ENCODE assay signal across 1 cellular context in genomic region chr3:186815490-186815889, GRCh38.
TF ChIP-seq lines count a peak whose summit lies in the region.

No MANE protein-coding gene starts in this region.

TF ChIP-seq in HepG2, 621 proteins besides CTCF, POLR2A, EP300 and RAD21:
- no peak for TF ChIP-seq RAD51 (IDR thresholded peaks at IDR 0.05; ENCODE audit: borderline replicate concordance)
- TF ChIP-seq, protein P1, sequence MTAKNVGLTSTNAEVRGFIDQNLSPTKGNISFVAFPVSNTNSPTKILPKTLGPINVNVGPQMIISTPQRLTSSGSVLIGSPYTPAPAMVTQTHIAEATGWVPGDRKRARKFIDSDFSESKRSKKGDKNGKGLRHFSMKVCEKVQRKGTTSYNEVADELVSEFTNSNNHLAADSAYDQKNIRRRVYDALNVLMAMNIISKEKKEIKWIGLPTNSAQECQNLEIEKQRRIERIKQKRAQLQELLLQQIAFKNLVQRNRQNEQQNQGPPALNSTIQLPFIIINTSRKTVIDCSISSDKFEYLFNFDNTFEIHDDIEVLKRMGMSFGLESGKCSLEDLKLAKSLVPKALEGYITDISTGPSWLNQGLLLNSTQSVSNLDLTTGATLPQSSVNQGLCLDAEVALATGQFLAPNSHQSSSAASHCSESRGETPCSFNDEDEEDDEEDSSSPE (CRISPR knock-in tag; IDR thresholded peaks at IDR 0.05): no peak
- TF ChIP-seq MED8 (CRISPR knock-in tag; IDR thresholded peaks at IDR 0.05; ENCODE audit: insufficient replicate concordance): no peak
- TF ChIP-seq, protein P2, sequence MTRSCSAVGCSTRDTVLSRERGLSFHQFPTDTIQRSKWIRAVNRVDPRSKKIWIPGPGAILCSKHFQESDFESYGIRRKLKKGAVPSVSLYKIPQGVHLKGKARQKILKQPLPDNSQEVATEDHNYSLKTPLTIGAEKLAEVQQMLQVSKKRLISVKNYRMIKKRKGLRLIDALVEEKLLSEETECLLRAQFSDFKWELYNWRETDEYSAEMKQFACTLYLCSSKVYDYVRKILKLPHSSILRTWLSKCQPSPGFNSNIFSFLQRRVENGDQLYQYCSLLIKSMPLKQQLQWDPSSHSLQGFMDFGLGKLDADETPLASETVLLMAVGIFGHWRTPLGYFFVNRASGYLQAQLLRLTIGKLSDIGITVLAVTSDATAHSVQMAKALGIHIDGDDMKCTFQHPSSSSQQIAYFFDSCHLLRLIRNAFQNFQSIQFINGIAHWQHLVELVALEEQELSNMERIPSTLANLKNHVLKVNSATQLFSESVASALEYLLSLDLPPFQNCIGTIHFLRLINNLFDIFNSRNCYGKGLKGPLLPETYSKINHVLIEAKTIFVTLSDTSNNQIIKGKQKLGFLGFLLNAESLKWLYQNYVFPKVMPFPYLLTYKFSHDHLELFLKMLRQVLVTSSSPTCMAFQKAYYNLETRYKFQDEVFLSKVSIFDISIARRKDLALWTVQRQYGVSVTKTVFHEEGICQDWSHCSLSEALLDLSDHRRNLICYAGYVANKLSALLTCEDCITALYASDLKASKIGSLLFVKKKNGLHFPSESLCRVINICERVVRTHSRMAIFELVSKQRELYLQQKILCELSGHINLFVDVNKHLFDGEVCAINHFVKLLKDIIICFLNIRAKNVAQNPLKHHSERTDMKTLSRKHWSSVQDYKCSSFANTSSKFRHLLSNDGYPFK (CRISPR knock-in tag; IDR thresholded peaks at IDR 0.05; ENCODE audit: borderline replicate concordance): no peak
- no peak for TF ChIP-seq ZNF768 (CRISPR knock-in tag; IDR thresholded peaks at IDR 0.05)
- no peak for TF ChIP-seq SMAD3 (CRISPR knock-in tag; IDR thresholded peaks at IDR 0.05)
- no peak for TF ChIP-seq ZBTB39 (CRISPR knock-in tag; IDR thresholded peaks at IDR 0.05)
- TF ChIP-seq ZNF142 (CRISPR knock-in tag; IDR thresholded peaks at IDR 0.05): no peak
- no peak for TF ChIP-seq SIX4 (CRISPR knock-in tag; IDR thresholded peaks at IDR 0.05)
- no peak for TF ChIP-seq MAFK (conservative IDR thresholded peaks at IDR 0.05 in 1 of 2, IDR thresholded peaks at IDR 0.05 in 1 of 2; ENCODE audit: low read length in 2 of 2)
- TF ChIP-seq ZNF260 (CRISPR knock-in tag; IDR thresholded peaks at IDR 0.05; ENCODE audit: borderline replicate concordance, low read depth): no peak
- no peak for TF ChIP-seq ZNF704 (CRISPR knock-in tag; IDR thresholded peaks at IDR 0.05; ENCODE audit: borderline replicate concordance)
- TF ChIP-seq MTA3 (CRISPR knock-in tag; IDR thresholded peaks at IDR 0.05): no peak
- no peak for TF ChIP-seq ERF (CRISPR knock-in tag; IDR thresholded peaks at IDR 0.05)
- no peak for TF ChIP-seq ZNF234 (CRISPR knock-in tag; conservative IDR thresholded peaks at IDR 0.05)
- no peak for TF ChIP-seq ZNF160 (CRISPR knock-in tag; IDR thresholded peaks at IDR 0.05)
- TF ChIP-seq, protein P3, sequence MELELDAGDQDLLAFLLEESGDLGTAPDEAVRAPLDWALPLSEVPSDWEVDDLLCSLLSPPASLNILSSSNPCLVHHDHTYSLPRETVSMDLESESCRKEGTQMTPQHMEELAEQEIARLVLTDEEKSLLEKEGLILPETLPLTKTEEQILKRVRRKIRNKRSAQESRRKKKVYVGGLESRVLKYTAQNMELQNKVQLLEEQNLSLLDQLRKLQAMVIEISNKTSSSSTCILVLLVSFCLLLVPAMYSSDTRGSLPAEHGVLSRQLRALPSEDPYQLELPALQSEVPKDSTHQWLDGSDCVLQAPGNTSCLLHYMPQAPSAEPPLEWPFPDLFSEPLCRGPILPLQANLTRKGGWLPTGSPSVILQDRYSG (CRISPR knock-in tag; IDR thresholded peaks at IDR 0.05): no peak
- no peak for TF ChIP-seq IKZF4 (CRISPR knock-in tag; IDR thresholded peaks at IDR 0.05; ENCODE audit: borderline replicate concordance, low read depth, not compliant biosample characterization)
